In the genomic region with DNA sequence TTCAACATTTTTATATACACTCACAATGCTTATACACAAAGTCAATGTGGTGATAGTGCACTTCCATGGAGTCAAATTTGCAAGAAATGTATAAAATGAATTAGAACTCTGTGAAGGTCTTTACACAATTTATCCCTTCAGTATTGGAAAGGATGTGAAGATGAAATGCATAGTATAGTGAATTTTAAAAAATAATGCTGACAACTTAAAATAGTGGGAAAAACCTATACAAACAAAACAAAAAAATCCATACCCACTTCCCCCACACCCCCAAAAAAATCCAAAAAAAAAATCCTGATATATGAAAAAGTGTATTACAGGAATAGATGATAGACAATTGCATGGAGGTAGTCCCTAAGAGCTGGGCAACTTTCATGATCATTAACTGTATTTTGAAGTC, we compare ENCODE assay signal across 7 cellular contexts.
"Had no signal": no experiment of that assay in that cellular context is flagged by ENCODE, and none has a peak within 500 bp of the region (broad histone marks: within the 10 kb centered on the region; RNA-seq: fewer than 3 reads in every experiment).

No MANE protein-coding gene starts in this region.

- H3K4me3 ChIP-seq: GM23338 had no signal

- DNase-seq: H9, HCEC 1CT, KG1 had no signal

- ATAC-seq: GM23338 had no signal

- H3K4me2 ChIP-seq: GM23338 had no signal

- FAIRE-seq: H1, H54, HTR-8/SVneo had no signal

- H2AFZ ChIP-seq: GM23338 had no signal
